Comparison of ENCODE assay signal across 8 cellular contexts in the genomic region with DNA sequence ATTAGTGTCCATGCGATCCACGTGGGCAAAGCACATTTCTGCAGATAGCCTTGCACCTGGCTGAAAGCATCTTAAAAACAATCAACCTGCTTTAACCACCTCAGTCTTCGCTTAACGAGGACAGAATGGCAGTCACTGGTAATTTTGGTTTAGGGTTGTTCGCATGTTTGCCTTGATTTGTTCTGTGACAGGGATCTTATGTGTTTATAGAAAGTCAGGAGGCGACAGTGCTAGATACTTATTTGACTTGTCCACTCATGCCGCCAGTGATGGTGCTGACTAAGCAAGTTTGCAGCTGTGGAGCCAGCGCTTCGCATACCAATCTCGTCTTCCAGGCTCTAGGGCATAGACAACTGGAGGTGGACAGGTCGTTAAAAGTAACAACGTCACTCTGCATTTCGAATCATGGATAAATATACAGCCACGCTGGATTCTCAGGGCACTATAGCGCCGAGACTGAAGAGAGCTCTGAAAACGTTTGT. TPM values are rescaled to one million over a fixed set of nuclear protein-coding genes. Genes with fewer than 3 reads are reported as not detected.
DNase-seq lines count a peak whose midpoint lies in the region; ATAC-seq and TF ChIP-seq lines count a peak whose summit lies in the region.

No MANE protein-coding gene starts in this region.

- H3K27ac ChIP-seq in PC-9 = no peak overlapping the region

- H3K4me1 Mint-ChIP-seq in neural crest cell = peaks cover 34% of the 10 kb centered on the region

- 0 out of 2 replicates have a peak, but pooled peaks cover 8% of the 10 kb centered on the region for H3F3A ChIP-seq in PC-9 (ENCODE audit: insufficient read depth, low read depth)

- H3K27me3 ChIP-seq in PC-9 (ENCODE audit: insufficient read depth, low read depth) = no peaks in the 10 kb centered on the region

- H3K9me2 ChIP-seq in PC-9 (ENCODE audit: insufficient read depth) = no peaks in the 10 kb centered on the region; the same call in 1 of the 2 replicates

- H4K20me1 ChIP-seq in PC-9 (ENCODE audit: insufficient read depth) = no peaks in the 10 kb centered on the region

- H3K27me3 Mint-ChIP-seq in neural crest cell (ENCODE audit: low read depth) = peaks cover 10% of the 10 kb centered on the region

- intact Hi-C loops in PC-9 (cut with micrococcal nuclease; ENCODE audit: unreplicated experiment) = loop anchor here (10.0 kb wide), 2 partner anchors 194 to 654 kb away; partner anchors contain the start of genes DBF4 and SLC25A40

- peak overlapping the region; percentile 94 for H3K4me3 ChIP-seq in PC-9
- peak overlapping the region; percentile 95 for H3K4me3 ChIP-seq in epithelial cell of esophagus (ENCODE audit: low read length)

- no peak for ATAC-seq in HG02642 (IDR thresholded peaks at IDR 0.05; ENCODE audit: poor library complexity, unreplicated experiment)
- no peak for ATAC-seq in HG02798 (IDR thresholded peaks at IDR 0.05; ENCODE audit: poor library complexity, unreplicated experiment)

- peak overlapping the region; percentile 95 for H3K4me2 ChIP-seq in PC-9

- no TSS peak for BruUV-seq in PC-9 (replicated peaks; lab: Mats Ljungman, UMichigan)

- DNase-seq in NCI-H526 (lab: John Stamatoyannopoulos, UW) = peak; percentile 34 to 56
- no peak for DNase-seq in NCI-H526 treated with DMSO at 0.1 percent for 48 hours (lab: John Stamatoyannopoulos, UW)
- no peak for DNase-seq in PC-9
- DNase-seq in epithelial cell of esophagus (ENCODE audit: low read depth) = peak; percentile 43
- no peak for DNase-seq in neural crest cell (ENCODE audit: low read depth, low spot score)
- DNase-seq in Kasumi-1 (lab: John Stamatoyannopoulos, UW) = no peak

- H3K9me3 ChIP-seq in PC-9 (ENCODE audit: insufficient read depth, low read depth) = no peaks in the 10 kb centered on the region

- POLR2A ChIA-PET in PC-9 (lab: Charles Lee; ENCODE audit: unreplicated experiment) = interaction anchor here (0.5 to 0.6 kb wide), 2 partner anchors 1021 to 1044 kb away, joined by 4 read pairs; no protein-coding TSS in a partner anchor

- 0 out of 2 replicates have a peak, but pooled peaks cover 11% of the 10 kb centered on the region for H3K79me2 ChIP-seq in PC-9 (ENCODE audit: low read depth)

- no peak overlapping the region for H3K27ac Mint-ChIP-seq in neural crest cell (ENCODE audit: unreplicated experiment)

- H3K9me3 Mint-ChIP-seq in neural crest cell = no peaks in the 10 kb centered on the region

- H2AFZ ChIP-seq in PC-9 = peak overlapping the region; percentile 98

- peak overlapping the region; percentile 83 for H3K4me3 Mint-ChIP-seq in neural crest cell

- no peaks in the 10 kb centered on the region for H3K36me3 Mint-ChIP-seq in neural crest cell (ENCODE audit: low read depth)

- CTCF ChIA-PET in PC-9 (lab: Charles Lee) = no interaction called here

- no peak for TF ChIP-seq CTCF in PC-9 (conservative IDR thresholded peaks at IDR 0.05)
- no peak for TF ChIP-seq CTCF in epithelial cell of esophagus (IDR thresholded peaks at IDR 0.05; ENCODE audit: insufficient read depth, low read depth, low read length, missing control alignments)
- no peak for TF ChIP-seq CTCF in neural crest cell (conservative IDR thresholded peaks at IDR 0.05)

- peaks cover 20% of the 10 kb centered on the region for H3K4me1 ChIP-seq in PC-9 (replicated peaks; ENCODE audit: insufficient read depth)

- H3K36me3 ChIP-seq in PC-9 (ENCODE audit: low read depth) = no peaks in the 10 kb centered on the region

RNA-seq across cellular contexts. Expression of gene TMEM243, which starts 1.2 kb away (rescaled TPM):
- total RNA-seq in PC-9 (2021) = 24.6 and 26.5 TPM in 2 replicates
- 20.3 and 21.8 TPM in 2 replicates for total RNA-seq in neural crest cell

Comparison
In these comparisons a context has a peak if more than half of its experiments do, and no peak if none do; other contexts are left out.
1. DNase-seq: peak in NCI-H526 (2 of 2) and epithelial cell of esophagus (single experiment); none in NCI-H526 treated with DMSO at 0.1 percent for 48 hours (single experiment), PC-9 (0 of 2), neural crest cell (single experiment) and Kasumi-1 (0 of 2).